1 cellular context compared by ENCODE assay signal in the genomic region with DNA sequence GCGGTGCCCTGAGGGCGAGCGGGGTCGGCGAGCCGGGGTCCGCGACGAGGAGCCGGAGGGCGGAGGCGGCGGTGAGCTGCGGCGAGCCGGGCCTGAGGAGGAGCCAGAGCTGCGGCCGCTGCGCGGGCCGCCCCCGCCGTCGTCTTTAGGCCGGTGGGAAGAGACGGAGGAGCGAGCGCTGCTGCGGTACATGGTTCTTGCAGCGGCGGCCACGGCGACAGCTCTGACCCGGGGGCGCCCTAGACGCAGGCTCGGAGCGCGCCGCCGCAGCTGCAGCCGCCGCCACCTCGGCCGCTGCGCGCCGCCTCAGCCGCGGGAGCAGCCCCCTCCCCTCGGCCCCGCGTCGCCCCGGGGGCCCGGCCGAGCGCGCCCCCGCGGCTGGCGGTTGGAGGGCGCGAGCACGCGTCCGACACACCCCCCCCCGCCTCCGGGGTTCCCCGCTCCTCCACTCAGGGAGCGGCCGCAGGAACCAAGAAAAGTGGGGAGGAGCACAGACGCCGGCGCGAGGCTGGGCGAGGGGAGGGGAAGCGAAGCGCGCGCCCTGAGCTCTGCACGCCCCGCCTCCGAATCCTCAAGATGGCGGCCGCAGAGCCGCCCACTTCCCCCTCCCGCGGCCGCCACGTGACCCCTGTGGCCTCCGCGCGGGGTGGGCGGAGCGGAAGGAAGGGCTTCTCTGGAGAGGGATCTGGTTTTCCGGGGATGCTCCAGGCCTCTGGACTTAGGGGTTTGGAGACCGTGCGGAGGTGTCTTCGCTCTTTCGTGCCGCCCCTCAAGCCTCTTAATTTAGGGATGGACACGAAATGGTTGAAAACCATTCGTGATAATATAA.
TF ChIP-seq lines count a peak whose summit lies in the region.

A gene with protein sequence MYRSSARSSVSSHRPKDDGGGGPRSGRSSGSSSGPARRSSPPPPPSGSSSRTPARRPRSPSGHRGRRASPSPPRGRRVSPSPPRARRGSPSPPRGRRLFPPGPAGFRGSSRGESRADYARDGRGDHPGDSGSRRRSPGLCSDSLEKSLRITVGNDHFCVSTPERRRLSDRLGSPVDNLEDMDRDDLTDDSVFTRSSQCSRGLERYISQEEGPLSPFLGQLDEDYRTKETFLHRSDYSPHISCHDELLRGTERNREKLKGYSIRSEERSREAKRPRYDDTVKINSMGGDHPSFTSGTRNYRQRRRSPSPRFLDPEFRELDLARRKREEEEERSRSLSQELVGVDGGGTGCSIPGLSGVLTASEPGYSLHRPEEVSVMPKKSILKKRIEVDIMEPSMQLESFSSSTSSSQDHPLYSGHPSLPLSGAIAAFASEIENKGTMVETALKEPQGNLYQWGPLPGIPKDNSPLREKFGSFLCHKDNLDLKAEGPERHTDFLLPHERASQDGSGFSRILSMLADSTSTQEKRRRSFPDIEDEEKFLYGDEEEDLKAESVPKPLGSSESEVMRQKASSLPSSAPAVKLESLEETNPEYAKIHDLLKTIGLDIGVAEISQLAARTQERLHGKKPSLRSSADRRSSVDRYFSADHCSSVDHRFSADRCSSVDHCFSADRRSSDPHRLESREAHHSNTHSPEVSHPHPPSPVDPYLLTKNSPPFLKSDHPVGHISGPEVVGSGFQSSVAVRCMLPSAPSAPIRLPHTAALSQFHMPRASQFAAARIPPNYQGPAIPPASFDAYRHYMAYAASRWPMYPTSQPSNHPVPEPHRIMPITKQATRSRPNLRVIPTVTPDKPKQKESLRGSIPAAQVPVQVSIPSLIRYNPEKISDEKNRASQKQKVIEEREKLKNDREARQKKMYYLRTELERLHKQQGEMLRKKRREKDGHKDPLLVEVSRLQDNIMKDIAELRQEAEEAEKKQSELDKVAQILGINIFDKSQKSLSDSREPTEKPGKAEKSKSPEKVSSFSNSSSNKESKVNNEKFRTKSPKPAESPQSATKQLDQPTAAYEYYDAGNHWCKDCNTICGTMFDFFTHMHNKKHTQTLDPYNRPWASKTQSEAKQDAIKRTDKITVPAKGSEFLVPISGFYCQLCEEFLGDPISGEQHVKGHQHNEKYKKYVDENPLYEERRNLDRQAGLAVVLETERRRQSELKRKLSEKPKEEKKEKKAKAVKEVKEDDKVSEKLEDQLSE (N-terminal part only) (minus strand): TSS at position 474 of the 829 bp plus-strand sequence. CDS start 282 bp downstream, at position 192.

TF ChIP-seq in HEK293, 187 proteins besides CTCF, POLR2A, EP300 and RAD21 (continued from another document and continues in another):
- TF ChIP-seq, protein P1, sequence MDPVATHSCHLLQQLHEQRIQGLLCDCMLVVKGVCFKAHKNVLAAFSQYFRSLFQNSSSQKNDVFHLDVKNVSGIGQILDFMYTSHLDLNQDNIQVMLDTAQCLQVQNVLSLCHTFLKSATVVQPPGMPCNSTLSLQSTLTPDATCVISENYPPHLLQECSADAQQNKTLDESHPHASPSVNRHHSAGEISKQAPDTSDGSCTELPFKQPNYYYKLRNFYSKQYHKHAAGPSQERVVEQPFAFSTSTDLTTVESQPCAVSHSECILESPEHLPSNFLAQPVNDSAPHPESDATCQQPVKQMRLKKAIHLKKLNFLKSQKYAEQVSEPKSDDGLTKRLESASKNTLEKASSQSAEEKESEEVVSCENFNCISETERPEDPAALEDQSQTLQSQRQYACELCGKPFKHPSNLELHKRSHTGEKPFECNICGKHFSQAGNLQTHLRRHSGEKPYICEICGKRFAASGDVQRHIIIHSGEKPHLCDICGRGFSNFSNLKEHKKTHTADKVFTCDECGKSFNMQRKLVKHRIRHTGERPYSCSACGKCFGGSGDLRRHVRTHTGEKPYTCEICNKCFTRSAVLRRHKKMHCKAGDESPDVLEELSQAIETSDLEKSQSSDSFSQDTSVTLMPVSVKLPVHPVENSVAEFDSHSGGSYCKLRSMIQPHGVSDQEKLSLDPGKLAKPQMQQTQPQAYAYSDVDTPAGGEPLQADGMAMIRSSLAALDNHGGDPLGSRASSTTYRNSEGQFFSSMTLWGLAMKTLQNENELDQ (tag by site-specific recombination; IDR thresholded peaks at IDR 0.05; ENCODE audit: low read depth): no peak
- TF ChIP-seq ZNF530 (tag by site-specific recombination; IDR thresholded peaks at IDR 0.05; ENCODE audit: low read depth) (no peak), ZNF837 (tag by site-specific recombination; IDR thresholded peaks at IDR 0.05) (no peak), ZNF302 (tag by site-specific recombination; IDR thresholded peaks at IDR 0.05; ENCODE audit: low read depth) (no peak), ZNF514 (tag by site-specific recombination; IDR thresholded peaks at IDR 0.05) (no peak), ZNF670 (tag by site-specific recombination; IDR thresholded peaks at IDR 0.05; ENCODE audit: low read depth) (no peak), ZNF548 (tag by site-specific recombination; IDR thresholded peaks at IDR 0.05) (no peak), BCL11A (tag by site-specific recombination; IDR thresholded peaks at IDR 0.05; ENCODE audit: low read depth) (no peak), ZNF174 (tag by site-specific recombination; IDR thresholded peaks at IDR 0.05) (no peak), ZNF785 (tag by site-specific recombination; IDR thresholded peaks at IDR 0.05) (no peak), ZNF121 (tag by site-specific recombination; IDR thresholded peaks at IDR 0.05) (no peak), KLF7 (tag by site-specific recombination; IDR thresholded peaks at IDR 0.05; ENCODE audit: borderline replicate concordance) (no peak; the same call in 1 of the 2 replicates), SCRT2 (tag by site-specific recombination; IDR thresholded peaks at IDR 0.05) (no peak), GLI2 (tag by site-specific recombination; IDR thresholded peaks at IDR 0.05; ENCODE audit: borderline replicate concordance, low read depth) (no peak), ZNF623 (tag by site-specific recombination; IDR thresholded peaks at IDR 0.05) (0 out of 2 replicates have a peak, but pooled peaks have one; percentile 9), KLF10 (tag by site-specific recombination; IDR thresholded peaks at IDR 0.05) (peak; percentile 99), ZNF24 (tag by site-specific recombination; IDR thresholded peaks at IDR 0.05) (peak; percentile 59; the same call in 1 of the 2 replicates), ZFP3 (tag by site-specific recombination; IDR thresholded peaks at IDR 0.05; ENCODE audit: low read depth) (no peak), ZNF768 (tag by site-specific recombination; IDR thresholded peaks at IDR 0.05) (no peak), OVOL3 (tag by site-specific recombination; IDR thresholded peaks at IDR 0.05) (no peak), KLF16 (tag by site-specific recombination; IDR thresholded peaks at IDR 0.05) (peak; percentile 80), ZFHX2 (tag by site-specific recombination; conservative IDR thresholded peaks at IDR 0.05) (peak; percentile 94), ZNF707 (tag by site-specific recombination; IDR thresholded peaks at IDR 0.05) (no peak), TCF7L2 (IDR thresholded peaks at IDR 0.05; ENCODE audit: borderline replicate concordance, low read depth, low read length) (no peak), SP7 (tag by site-specific recombination; IDR thresholded peaks at IDR 0.05) (peak; percentile 60), ZBTB48 (tag by site-specific recombination; IDR thresholded peaks at IDR 0.05) (peak; percentile 96), ZNF791 (tag by site-specific recombination; IDR thresholded peaks at IDR 0.05) (no peak), ZNF394 (tag by site-specific recombination; IDR thresholded peaks at IDR 0.05; ENCODE audit: borderline replicate concordance) (peak; percentile 54; the same call in 1 of the 2 replicates), HOXA7 (CRISPR knock-in tag; IDR thresholded peaks at IDR 0.05; ENCODE audit: borderline replicate concordance) (no peak), ZNF664 (tag by site-specific recombination; IDR thresholded peaks at IDR 0.05) (no peak), OSR2 (tag by site-specific recombination; IDR thresholded peaks at IDR 0.05) (no peak), ZNF184 (tag by site-specific recombination; IDR thresholded peaks at IDR 0.05) (0 out of 2 replicates have a peak, but pooled peaks have one; percentile 18), ZNF404 (tag by site-specific recombination; IDR thresholded peaks at IDR 0.05) (no peak), ZNF157 (tag by site-specific recombination; IDR thresholded peaks at IDR 0.05) (no peak), ZNF132 (tag by site-specific recombination; IDR thresholded peaks at IDR 0.05; ENCODE audit: borderline replicate concordance) (no peak), ZBTB7A (tag by site-specific recombination; IDR thresholded peaks at IDR 0.05; ENCODE audit: low read depth) (peak; percentile 26; the same call in 1 of the 2 replicates), ZXDB (tag by site-specific recombination; IDR thresholded peaks at IDR 0.05) (peak; percentile 100), SP2 (tag by site-specific recombination; IDR thresholded peaks at IDR 0.05) (peak; percentile 86), ZNF677 (tag by site-specific recombination; IDR thresholded peaks at IDR 0.05) (no peak), ZSCAN16 (tag by site-specific recombination; IDR thresholded peaks at IDR 0.05) (no peak), ZFP69B (tag by site-specific recombination; IDR thresholded peaks at IDR 0.05) (no peak)
- TF ChIP-seq, protein P2, sequence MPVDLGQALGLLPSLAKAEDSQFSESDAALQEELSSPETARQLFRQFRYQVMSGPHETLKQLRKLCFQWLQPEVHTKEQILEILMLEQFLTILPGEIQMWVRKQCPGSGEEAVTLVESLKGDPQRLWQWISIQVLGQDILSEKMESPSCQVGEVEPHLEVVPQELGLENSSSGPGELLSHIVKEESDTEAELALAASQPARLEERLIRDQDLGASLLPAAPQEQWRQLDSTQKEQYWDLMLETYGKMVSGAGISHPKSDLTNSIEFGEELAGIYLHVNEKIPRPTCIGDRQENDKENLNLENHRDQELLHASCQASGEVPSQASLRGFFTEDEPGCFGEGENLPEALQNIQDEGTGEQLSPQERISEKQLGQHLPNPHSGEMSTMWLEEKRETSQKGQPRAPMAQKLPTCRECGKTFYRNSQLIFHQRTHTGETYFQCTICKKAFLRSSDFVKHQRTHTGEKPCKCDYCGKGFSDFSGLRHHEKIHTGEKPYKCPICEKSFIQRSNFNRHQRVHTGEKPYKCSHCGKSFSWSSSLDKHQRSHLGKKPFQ (tag by site-specific recombination; IDR thresholded peaks at IDR 0.05): no peak
- TF ChIP-seq, protein P3, sequence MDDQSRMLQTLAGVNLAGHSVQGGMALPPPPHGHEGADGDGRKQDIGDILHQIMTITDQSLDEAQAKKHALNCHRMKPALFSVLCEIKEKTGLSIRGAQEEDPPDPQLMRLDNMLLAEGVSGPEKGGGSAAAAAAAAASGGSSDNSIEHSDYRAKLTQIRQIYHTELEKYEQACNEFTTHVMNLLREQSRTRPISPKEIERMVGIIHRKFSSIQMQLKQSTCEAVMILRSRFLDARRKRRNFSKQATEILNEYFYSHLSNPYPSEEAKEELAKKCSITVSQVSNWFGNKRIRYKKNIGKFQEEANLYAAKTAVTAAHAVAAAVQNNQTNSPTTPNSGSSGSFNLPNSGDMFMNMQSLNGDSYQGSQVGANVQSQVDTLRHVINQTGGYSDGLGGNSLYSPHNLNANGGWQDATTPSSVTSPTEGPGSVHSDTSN (CRISPR knock-in tag; IDR thresholded peaks at IDR 0.05): no peak; the same call in 1 of the 2 replicates
- TF ChIP-seq, protein P4, sequence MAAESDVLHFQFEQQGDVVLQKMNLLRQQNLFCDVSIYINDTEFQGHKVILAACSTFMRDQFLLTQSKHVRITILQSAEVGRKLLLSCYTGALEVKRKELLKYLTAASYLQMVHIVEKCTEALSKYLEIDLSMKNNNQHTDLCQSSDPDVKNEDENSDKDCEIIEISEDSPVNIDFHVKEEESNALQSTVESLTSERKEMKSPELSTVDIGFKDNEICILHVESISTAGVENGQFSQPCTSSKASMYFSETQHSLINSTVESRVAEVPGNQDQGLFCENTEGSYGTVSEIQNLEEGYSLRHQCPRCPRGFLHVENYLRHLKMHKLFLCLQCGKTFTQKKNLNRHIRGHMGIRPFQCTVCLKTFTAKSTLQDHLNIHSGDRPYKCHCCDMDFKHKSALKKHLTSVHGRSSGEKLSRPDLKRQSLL (tag by site-specific recombination; IDR thresholded peaks at IDR 0.05): no peak
- TF ChIP-seq, protein P5, sequence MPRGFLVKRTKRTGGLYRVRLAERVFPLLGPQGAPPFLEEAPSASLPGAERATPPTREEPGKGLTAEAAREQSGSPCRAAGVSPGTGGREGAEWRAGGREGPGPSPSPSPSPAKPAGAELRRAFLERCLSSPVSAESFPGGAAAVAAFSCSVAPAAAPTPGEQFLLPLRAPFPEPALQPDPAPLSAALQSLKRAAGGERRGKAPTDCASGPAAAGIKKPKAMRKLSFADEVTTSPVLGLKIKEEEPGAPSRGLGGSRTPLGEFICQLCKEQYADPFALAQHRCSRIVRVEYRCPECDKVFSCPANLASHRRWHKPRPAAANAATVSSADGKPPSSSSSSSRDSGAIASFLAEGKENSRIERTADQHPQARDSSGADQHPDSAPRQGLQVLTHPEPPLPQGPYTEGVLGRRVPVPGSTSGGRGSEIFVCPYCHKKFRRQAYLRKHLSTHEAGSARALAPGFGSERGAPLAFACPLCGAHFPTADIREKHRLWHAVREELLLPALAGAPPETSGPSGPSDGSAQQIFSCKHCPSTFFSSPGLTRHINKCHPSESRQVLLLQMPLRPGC (tag by site-specific recombination; IDR thresholded peaks at IDR 0.05): no peak
- TF ChIP-seq, protein P6, sequence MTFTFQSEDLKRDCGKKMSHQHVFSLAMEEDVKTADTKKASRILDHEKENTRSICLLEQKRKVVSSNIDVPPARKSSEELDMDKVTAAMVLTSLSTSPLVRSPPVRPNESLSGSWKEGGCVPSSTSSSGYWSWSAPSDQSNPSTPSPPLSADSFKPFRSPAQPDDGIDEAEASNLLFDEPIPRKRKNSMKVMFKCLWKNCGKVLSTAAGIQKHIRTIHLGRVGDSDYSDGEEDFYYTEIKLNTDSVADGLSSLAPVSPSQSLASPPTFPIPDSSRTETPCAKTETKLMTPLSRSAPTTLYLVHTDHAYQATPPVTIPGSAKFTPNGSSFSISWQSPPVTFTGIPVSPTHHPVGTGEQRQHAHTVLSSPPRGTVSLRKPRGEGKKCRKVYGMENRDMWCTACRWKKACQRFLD (tag by site-specific recombination; IDR thresholded peaks at IDR 0.05): no peak
- TF ChIP-seq, protein P7, sequence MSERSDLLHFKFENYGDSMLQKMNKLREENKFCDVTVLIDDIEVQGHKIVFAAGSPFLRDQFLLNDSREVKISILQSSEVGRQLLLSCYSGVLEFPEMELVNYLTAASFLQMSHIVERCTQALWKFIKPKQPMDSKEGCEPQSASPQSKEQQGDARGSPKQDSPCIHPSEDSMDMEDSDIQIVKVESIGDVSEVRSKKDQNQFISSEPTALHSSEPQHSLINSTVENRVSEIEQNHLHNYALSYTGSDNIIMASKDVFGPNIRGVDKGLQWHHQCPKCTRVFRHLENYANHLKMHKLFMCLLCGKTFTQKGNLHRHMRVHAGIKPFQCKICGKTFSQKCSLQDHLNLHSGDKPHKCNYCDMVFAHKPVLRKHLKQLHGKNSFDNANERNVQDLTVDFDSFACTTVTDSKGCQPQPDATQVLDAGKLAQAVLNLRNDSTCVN (tag by site-specific recombination; optimal IDR thresholded peaks at IDR 0.05): peak; percentile 84
- TF ChIP-seq, protein P8, sequence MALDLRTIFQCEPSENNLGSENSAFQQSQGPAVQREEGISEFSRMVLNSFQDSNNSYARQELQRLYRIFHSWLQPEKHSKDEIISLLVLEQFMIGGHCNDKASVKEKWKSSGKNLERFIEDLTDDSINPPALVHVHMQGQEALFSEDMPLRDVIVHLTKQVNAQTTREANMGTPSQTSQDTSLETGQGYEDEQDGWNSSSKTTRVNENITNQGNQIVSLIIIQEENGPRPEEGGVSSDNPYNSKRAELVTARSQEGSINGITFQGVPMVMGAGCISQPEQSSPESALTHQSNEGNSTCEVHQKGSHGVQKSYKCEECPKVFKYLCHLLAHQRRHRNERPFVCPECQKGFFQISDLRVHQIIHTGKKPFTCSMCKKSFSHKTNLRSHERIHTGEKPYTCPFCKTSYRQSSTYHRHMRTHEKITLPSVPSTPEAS (tag by site-specific recombination; IDR thresholded peaks at IDR 0.05): no peak
